Comparison of ENCODE assay signal across 8 cellular contexts in the genomic region with DNA sequence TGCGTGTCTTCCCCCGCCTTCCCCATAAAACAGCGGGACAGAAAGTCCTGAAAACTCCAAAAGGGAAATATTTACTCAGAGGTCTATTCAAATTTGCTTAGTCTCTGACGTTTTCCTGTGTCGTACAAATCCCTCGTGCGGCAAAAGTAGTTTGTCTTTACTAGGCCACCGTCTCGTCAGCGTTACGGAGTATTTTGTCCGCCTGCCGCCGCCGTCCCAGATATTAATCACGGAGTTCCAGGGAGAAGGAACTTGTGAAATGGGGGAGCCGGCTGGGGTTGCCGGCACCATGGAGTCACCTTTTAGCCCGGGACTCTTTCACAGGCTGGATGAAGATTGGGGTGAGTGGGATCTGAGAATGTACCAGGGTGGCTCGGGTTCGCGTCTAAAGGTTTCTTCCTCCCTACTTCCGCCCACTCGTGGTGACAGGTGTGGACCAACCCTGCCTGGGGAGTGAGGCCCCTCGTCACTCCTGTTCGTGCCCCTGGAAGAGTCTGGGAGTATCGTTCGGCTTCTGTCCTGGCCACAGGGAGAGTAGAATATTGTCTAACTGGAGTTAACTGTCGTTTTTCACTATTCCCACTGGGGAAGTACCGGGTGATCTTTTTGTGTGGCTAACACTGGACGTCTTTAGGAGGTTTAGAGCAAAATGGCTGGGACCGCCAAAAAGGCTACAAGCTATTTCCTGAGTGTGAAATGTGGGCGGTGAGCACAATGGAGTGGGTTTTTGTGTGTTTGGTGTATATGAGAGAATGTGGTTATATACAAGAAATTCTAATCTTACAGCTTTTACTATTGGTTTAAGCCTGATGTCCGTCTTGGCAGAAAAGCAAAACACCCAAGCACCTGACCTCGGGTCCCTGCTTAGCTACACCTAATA. TPM values are rescaled to one million over a fixed set of nuclear protein-coding genes. Genes with fewer than 3 reads are reported as not detected.
DNase-seq lines count a peak whose midpoint lies in the region; ATAC-seq and TF ChIP-seq lines count a peak whose summit lies in the region.

TSS of gene ATF6 (plus strand) at position 219 of the 880 bp plus-strand sequence. CDS start at position 260, 41 bp downstream.

- H3K9me3 ChIP-seq in left ventricle myocardium inferior (replicated peaks) (no peaks in the 10 kb centered on the region), prostate gland (no peaks in the 10 kb centered on the region)

- H3K27me3 ChIP-seq in left ventricle myocardium inferior (ENCODE audit: low read depth) (no peaks in the 10 kb centered on the region), prostate gland (replicated peaks; ENCODE audit: insufficient read depth) (no peaks in the 10 kb centered on the region)

- ATAC-seq in HG02763 (IDR thresholded peaks at IDR 0.05; ENCODE audit: unreplicated experiment), result peak; percentile 62

- intact Hi-C loops in T-helper 1 cell treated with Interleukin-12 subunit alpha and Interleukin-12 subunit beta and Interleukin-4 antibody, amounts not matched to agents 30 ng/mL and 1 ng/mL, for 36 hours (cut with micrococcal nuclease), result loop anchor here (1.0 to 5.0 kb wide), 8 partner anchors 16 to 1556 kb away; partner anchors contain the start of genes DCAF8, NOS1AP, NUF2 and UAP1
- intact Hi-C loops in left ventricle myocardium inferior (cut with micrococcal nuclease), result no loop called here
- intact Hi-C loops in prostate gland (cut with DNase I), result no loop called here

- WGBS in prostate gland, result under 1% methylated on average over 35 of the region's 35 CpGs

- H3K4me1 ChIP-seq in left ventricle myocardium inferior, result peaks cover 50% of the 10 kb centered on the region
- peaks cover 7% of the 10 kb centered on the region for H3K4me1 ChIP-seq in prostate gland (replicated peaks)

- H3K36me3 ChIP-seq in left ventricle myocardium inferior (no peaks in the 10 kb centered on the region), prostate gland (no peaks in the 10 kb centered on the region)

- H3K4me3 ChIP-seq in GM12864 (ENCODE audit: low read depth, low read length), result peak within 1 kb of the TSS; percentile 93
- peak within 1 kb of the TSS; percentile 82 for H3K4me3 ChIP-seq in left ventricle myocardium inferior
- peak within 1 kb of the TSS; percentile 70 to 80 for H3K4me3 ChIP-seq in prostate gland

- DNase-seq in GM12864 (ENCODE audit: low read depth) (peak; percentile 88), NCI-H146 (lab: John Stamatoyannopoulos, UW) (peak; percentile 90), amniotic stem cell (lab: John Stamatoyannopoulos, UW) (peak; percentile 83), left ventricle myocardium inferior (peak; percentile 89), prostate gland (ENCODE audit: low spot score) (peak; percentile 87), ureter (ENCODE audit: low spot score) (peak; percentile 91)

- H3K27ac ChIP-seq in left ventricle myocardium inferior (replicated peaks) (peak within 1 kb of the TSS; percentile 92), prostate gland (peak within 1 kb of the TSS; percentile 81 to 87)

- no peak for TF ChIP-seq CTCF in GM12864 (IDR thresholded peaks at IDR 0.05; ENCODE audit: low read depth, low read length, missing control alignments)
- TF ChIP-seq CTCF in left ventricle myocardium inferior (IDR thresholded peaks at IDR 0.05; ENCODE audit: borderline replicate concordance), result no peak
- TF ChIP-seq CTCF in prostate gland (IDR thresholded peaks at IDR 0.05), result peak in 2 of 4 experiments; percentile 16 to 27

- peak; percentile 55 for TF ChIP-seq POLR2A in prostate gland (IDR thresholded peaks at IDR 0.05)

RNA-seq across cellular contexts. Expression of gene ATF6, which starts in this region (rescaled TPM):
- 21.2 and 24.5 TPM in 2 replicates for total RNA-seq in T-helper 1 cell treated with Interleukin-12 subunit alpha and Interleukin-12 subunit beta and Interleukin-4 antibody, amounts not matched to agents 30 ng/mL and 1 ng/mL, for 36 hours
- total RNA-seq in left ventricle myocardium inferior (13.0 TPM), prostate gland (10 to 100 TPM; 34.6 to 38.9 TPM), ureter (39.4 TPM)

Comparison
In these comparisons a context has a peak if more than half of its experiments do, and no peak if none do; other contexts are left out.
1. Peak in every context shown above with its lines: DNase-seq, ATAC-seq, H3K4me3 ChIP-seq and H3K27ac ChIP-seq.